24 cellular contexts compared by ENCODE assay signal in genomic region chr9:109460576-109460975, GRCh38. TPM values are rescaled to one million over a fixed set of nuclear protein-coding genes. Genes with fewer than 3 reads are reported as not detected.
"Had no signal": no experiment of that assay in that cellular context is flagged by ENCODE, and none has a peak within 500 bp of the region (broad histone marks: within the 10 kb centered on the region; RNA-seq: fewer than 3 reads in every experiment).

No MANE protein-coding gene starts in this region.

- H3K4me2 ChIP-seq: KMS-11, SK-N-SH had no signal

- H3K4me3 ChIP-seq: K562, MG63 had no signal

- H3K9me3 Mint-ChIP-seq: T-cell had no signal

- H3K9ac ChIP-seq: KMS-11, SK-N-SH had no signal

- H3K27ac Mint-ChIP-seq: IgD-negative memory B cell, T-cell had no signal

- H3K27me3 ChIP-seq: MG63 had no signal

- H3K9me3 ChIP-seq: MG63, SK-N-SH had no signal

- DNase-seq: MG63, NCI-H1092, NCI-H1105 treated with DMSO at 0.1 percent for 48 hours, NCI-H1417 treated with DMSO at 0.1 percent for 48 hours, NCI-H146, NCI-H1694 treated with DMSO at 0.1 percent for 48 hours, NCI-H1930, NCI-H2081, NCI-H2107, NCI-H226, NCI-H446, NCI-H510A, NCI-H524 treated with DMSO at 0.1 percent for 48 hours, NCI-H69, NCI-H774, SHP77, SK-N-SH, SW 1271, T-cell had no signal

- FAIRE-seq: K562 had no signal

- H3K4me3 Mint-ChIP-seq: IgD-negative memory B cell, T-cell had no signal

- H3K36me3 Mint-ChIP-seq: IgD-negative memory B cell, T-cell had no signal

- H3K27ac ChIP-seq: KMS-11, RWPE1 had no signal

- H3K36me3 ChIP-seq: MG63 had no signal

- ATAC-seq: Panc1, T-cell had no signal

RNA-seq across cellular contexts. Expression of gene PTPN3, which starts 37.5 kb away (rescaled TPM):
- polyA plus RNA-seq: IgD-negative memory B cell, K562 had no signal
